12 cellular contexts compared by ENCODE assay signal in the genomic region with DNA sequence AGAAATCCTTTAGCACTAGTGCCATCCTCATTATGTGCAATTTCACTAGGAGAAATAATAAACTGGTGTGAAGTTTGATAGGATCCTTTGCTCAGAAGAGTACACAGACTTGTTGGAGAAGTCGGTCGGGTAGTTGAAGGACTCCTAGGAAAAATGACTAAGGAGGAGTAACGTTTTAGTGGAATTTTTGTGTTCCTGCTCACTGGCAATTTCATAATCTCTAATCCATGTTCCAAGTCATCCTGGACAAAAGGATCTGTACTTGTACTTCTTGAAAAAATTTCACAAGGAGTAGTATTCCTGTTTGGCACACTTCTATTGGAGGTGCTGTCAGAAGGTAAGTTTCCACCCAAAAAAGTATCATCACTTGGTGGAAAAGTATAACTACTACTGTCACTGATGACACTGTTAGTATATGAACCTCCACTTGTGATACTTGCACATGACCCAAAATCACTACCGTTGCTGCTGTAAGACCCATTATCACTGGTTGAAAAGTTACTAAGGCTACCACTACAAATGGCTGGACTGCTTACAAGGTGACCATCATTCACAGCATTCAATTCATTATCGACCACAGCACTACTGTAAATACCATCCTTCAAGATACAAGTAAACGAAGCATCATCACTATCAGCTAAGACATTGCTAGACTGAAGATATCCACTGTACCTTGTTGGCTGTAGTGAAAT.
DNase-seq lines count a peak whose midpoint lies in the region; TF ChIP-seq lines count a peak whose summit lies in the region.
"Had no signal": no experiment of that assay in that cellular context is flagged by ENCODE, and none has a peak within 500 bp of the region (broad histone marks: within the 10 kb centered on the region; RNA-seq: fewer than 3 reads in every experiment).

No MANE protein-coding gene starts in this region.

- peak overlapping the region; percentile 56 for H3K27ac ChIP-seq in smooth muscle cell (ENCODE audit: low read depth)
- H3K27ac ChIP-seq in Karpas-422 (ENCODE audit: low read length): no peak overlapping the region

- WGBS in smooth muscle cell (ENCODE audit: low lambda C conversion rate): 78% methylated on average over 6 of the region's 6 CpGs

- H3K9me2 ChIP-seq in Karpas-422 (replicated peaks; ENCODE audit: insufficient read depth, low read length): no peaks in the 10 kb centered on the region

- DNase-seq in GM03348 (ENCODE audit: low spot score): peak; percentile 13
- peak; percentile 69 for DNase-seq in adipocyte (ENCODE audit: low read depth)
- DNase-seq in fibroblast of villous mesenchyme (ENCODE audit: low read depth): peak; percentile 70
- DNase-seq in smooth muscle cell (lab: John Stamatoyannopoulos, UW; ENCODE audit: unreplicated experiment): no peak
- no peak for DNase-seq in epidermal melanocyte (ENCODE audit: insufficient read length, low spot score)
- DNase-seq in activated gamma-delta T cell treated with Interleukin-2 at 50 U/mL for 16 hours: no peak
- DNase-seq in Karpas-422: no peak
- DNase-seq: activated CD4-positive, alpha-beta T cell treated with anti-CD3 and anti-CD28 coated beads for 1 hour; activated naive CD8-positive, alpha-beta T cell treated with anti-CD3 and anti-CD28 coated beads, Interleukin-2, amount 10 ng/mL, durations not matched to agents 7 days and 5 days; MV-4-11; NCI-H2171; stimulated activated naive CD8-positive, alpha-beta T cell treated with anti-CD3 and anti-CD28 coated beads, Interleukin-15, Interleukin-2, amounts not matched to agents 100 U/mL and 50 U/mL, for 24 hours had no signal

- no peaks in the 10 kb centered on the region for H3F3A ChIP-seq in smooth muscle cell (ENCODE audit: low read depth)

- TF ChIP-seq CTCF in fibroblast of villous mesenchyme (IDR thresholded peaks at IDR 0.05; ENCODE audit: insufficient read depth, low read depth, low read length): no peak
- no peak for TF ChIP-seq CTCF in smooth muscle cell (IDR thresholded peaks at IDR 0.05; ENCODE audit: borderline replicate concordance, insufficient read depth, poor library complexity, severe bottlenecking)

- H3K9ac ChIP-seq in adipocyte (ENCODE audit: low read length): no peak overlapping the region
- H3K9ac ChIP-seq in smooth muscle cell (ENCODE audit: low read depth): no peak overlapping the region
- H3K9ac ChIP-seq in Karpas-422 (ENCODE audit: low read length): no peak overlapping the region

- H3K4me1 ChIP-seq in adipocyte (ENCODE audit: control insufficient read depth, insufficient read depth, low read length) (peaks cover 27% of the 10 kb centered on the region), smooth muscle cell (ENCODE audit: low read depth) (peaks cover 18% of the 10 kb centered on the region), Karpas-422 (ENCODE audit: low read length) (no peaks in the 10 kb centered on the region)

- H3K9me3 ChIP-seq in adipocyte (ENCODE audit: control insufficient read depth, low read length) (no peaks in the 10 kb centered on the region), smooth muscle cell (replicated peaks; ENCODE audit: low read depth) (no peaks in the 10 kb centered on the region), Karpas-422 (ENCODE audit: low read length) (no peaks in the 10 kb centered on the region)

- H2AFZ ChIP-seq in smooth muscle cell (ENCODE audit: low read depth) (no peak overlapping the region), Karpas-422 (ENCODE audit: low read length) (no peak overlapping the region)

- peak overlapping the region; percentile 63 for H3K4me3 ChIP-seq in adipocyte (ENCODE audit: low read length)
- H3K4me3 ChIP-seq in fibroblast of villous mesenchyme (ENCODE audit: low read depth, low read length): peak overlapping the region; percentile 53
- H3K4me3 ChIP-seq in smooth muscle cell: peak overlapping the region; percentile 42
- H3K4me3 ChIP-seq in Karpas-422 (ENCODE audit: low read length): no peak overlapping the region

- H3K36me3 ChIP-seq in adipocyte (ENCODE audit: control insufficient read depth, insufficient read depth, low read length, severe bottlenecking) (no peaks in the 10 kb centered on the region), smooth muscle cell (ENCODE audit: low read depth) (no peaks in the 10 kb centered on the region), Karpas-422 (ENCODE audit: insufficient read depth, low read length) (no peaks in the 10 kb centered on the region)

- H3K27me3 ChIP-seq in adipocyte (replicated peaks; ENCODE audit: control insufficient read depth, insufficient read depth, low read length) (no peaks in the 10 kb centered on the region), smooth muscle cell (ENCODE audit: low read depth) (no peaks in the 10 kb centered on the region), Karpas-422 (ENCODE audit: low read length) (no peaks in the 10 kb centered on the region)

- H3K4me2 ChIP-seq in smooth muscle cell: peak overlapping the region; percentile 77
- H3K4me2 ChIP-seq in Karpas-422 (ENCODE audit: low read depth, low read length, poor library complexity, severe bottlenecking): no peak overlapping the region

- H4K20me1 ChIP-seq in smooth muscle cell (ENCODE audit: low read depth) (no peaks in the 10 kb centered on the region), Karpas-422 (ENCODE audit: insufficient read depth, low read depth, low read length) (no peaks in the 10 kb centered on the region)

- peaks cover 11% of the 10 kb centered on the region for H3K79me2 ChIP-seq in smooth muscle cell (ENCODE audit: low read depth)
- no peaks in the 10 kb centered on the region for H3K79me2 ChIP-seq in Karpas-422 (ENCODE audit: low read length)

Comparison
In these comparisons a context has a peak if more than half of its experiments do, and no peak if none do; other contexts are left out.
1. DNase-seq: peak in GM03348 (single experiment), adipocyte (single experiment) and fibroblast of villous mesenchyme (single experiment); none in smooth muscle cell (single experiment), epidermal melanocyte (single experiment), activated gamma-delta T cell treated with Interleukin-2 at 50 U/mL for 16 hours (single experiment) and Karpas-422 (single experiment).